Comparison of ENCODE assay signal across 28 cellular contexts in the genomic region with DNA sequence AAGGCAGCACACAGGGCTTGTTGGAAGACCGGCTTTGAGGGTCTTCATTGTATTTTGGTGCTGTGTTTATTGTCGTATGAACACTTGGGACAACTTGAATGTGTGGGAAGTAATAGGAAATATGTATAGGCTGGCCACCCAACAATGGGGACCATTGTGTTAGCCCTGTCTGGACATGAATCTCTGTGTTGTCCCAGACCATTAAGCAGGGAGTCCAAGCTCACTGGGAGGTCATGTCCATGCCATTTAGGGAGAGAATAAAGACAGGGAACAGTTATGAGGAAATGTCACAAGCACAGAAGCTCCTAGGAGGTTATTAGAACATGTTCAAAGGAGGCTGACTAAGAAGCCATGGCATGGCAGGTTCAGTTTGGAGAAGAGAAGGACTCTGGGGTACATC.
"Had no signal": no experiment of that assay in that cellular context is flagged by ENCODE, and none has a peak within 500 bp of the region (broad histone marks: within the 10 kb centered on the region; RNA-seq: fewer than 3 reads in every experiment).

No MANE protein-coding gene starts in this region.

- H3K4me3 ChIP-seq: left ventricle myocardium inferior, lung, pancreas, prostate gland, skin epidermis, stomach, testis, thyroid gland, transverse colon, upper lobe of left lung, vagina had no signal

- H3K4me1 Mint-ChIP-seq: naive thymus-derived CD4-positive, alpha-beta T cell; stimulated activated naive B cell treated with anti-CD40 and anti-IgM and Interleukin-4, amounts not matched to agents 10 μg/mL and 1 μg/mL and 100 μg/mL, for 72 hours had no signal

- H3K27ac Mint-ChIP-seq: mesothelial cell of epicardium; naive thymus-derived CD4-positive, alpha-beta T cell; natural killer cell treated with Interleukin-12 subunit alpha and Interleukin-12 subunit beta and Interleukin-15 and Interleukin-18, amount 100 ng/mL, for 72 hours; stimulated activated naive B cell treated with anti-CD40 and anti-IgM and Interleukin-4, amounts not matched to agents 10 μg/mL and 1 μg/mL and 100 μg/mL, for 72 hours had no signal

- FAIRE-seq: pancreas had no signal

- H3K9me3 ChIP-seq: left ventricle myocardium inferior, pancreas, prostate gland, stomach, testis, thyroid gland, transverse colon, upper lobe of left lung, vagina had no signal

- DNase-seq: islet precursor cell; left ventricle myocardium inferior; mesendoderm; naive thymus-derived CD4-positive, alpha-beta T cell; nucleus accumbens; pancreas; posterior cingulate gyrus; retina; right cardiac atrium; stimulated activated CD4-positive, alpha-beta T cell treated with anti-CD3 and anti-CD28 coated beads, Interleukin-12 subunit alpha, Interleukin-12 subunit beta, amount 100 ng/mL, for 4 hours; stimulated activated CD4-positive, alpha-beta T cell treated with anti-CD3 and anti-CD28 coated beads, Interleukin-15, amount 100 ng/mL, for 24 hours; stimulated activated CD4-positive, alpha-beta T cell treated with anti-CD3 and anti-CD28 coated beads, Interleukin-2, amount 100 ng/mL, for 24 hours; stimulated activated CD4-positive, alpha-beta T cell treated with anti-CD3 and anti-CD28 coated beads, Interleukin-4, amount 100 ng/mL, for 1 hour; stimulated activated naive B cell treated with anti-CD40 and anti-IgM and Interleukin-4, amounts not matched to agents 10 μg/mL and 1 μg/mL and 100 μg/mL, for 72 hours; stimulated activated naive CD8-positive, alpha-beta T cell treated with anti-CD3 and anti-CD28 coated beads, Interleukin-15, Interleukin-2, amounts not matched to agents 100 U/mL and 50 U/mL, for 24 hours; stomach; testis; thyroid gland; transverse colon; upper lobe of left lung had no signal

- H3K36me3 Mint-ChIP-seq: naive thymus-derived CD4-positive, alpha-beta T cell; natural killer cell treated with Interleukin-12 subunit alpha and Interleukin-12 subunit beta and Interleukin-15 and Interleukin-18, amount 100 ng/mL, for 72 hours; stimulated activated naive B cell treated with anti-CD40 and anti-IgM and Interleukin-4, amounts not matched to agents 10 μg/mL and 1 μg/mL and 100 μg/mL, for 72 hours had no signal

- H3K36me3 ChIP-seq: left ventricle myocardium inferior, pancreas, prostate gland, stomach, thyroid gland, transverse colon, upper lobe of left lung, vagina had no signal

- H3K4me1 ChIP-seq: pancreas, prostate gland, stomach, testis, thyroid gland, transverse colon, upper lobe of left lung, vagina had no signal

- H3K27me3 ChIP-seq: pancreas, stomach, testis, thyroid gland, upper lobe of left lung, vagina had no signal

- H3K4me3 Mint-ChIP-seq: mesothelial cell of epicardium; naive thymus-derived CD4-positive, alpha-beta T cell; natural killer cell treated with Interleukin-12 subunit alpha and Interleukin-12 subunit beta and Interleukin-15 and Interleukin-18, amount 100 ng/mL, for 72 hours; neural crest cell; stimulated activated naive B cell treated with anti-CD40 and anti-IgM and Interleukin-4, amounts not matched to agents 10 μg/mL and 1 μg/mL and 100 μg/mL, for 72 hours had no signal

- H3K27ac ChIP-seq: left ventricle myocardium inferior, pancreas, prostate gland, skin epidermis, stomach, testis, thyroid gland, transverse colon, upper lobe of left lung, vagina had no signal

- ATAC-seq: naive thymus-derived CD4-positive, alpha-beta T cell; natural killer cell treated with Interleukin-12 subunit alpha and Interleukin-12 subunit beta and Interleukin-15 and Interleukin-18, amount 100 ng/mL, for 72 hours; pancreas; right cardiac atrium; sciatic nerve; stimulated activated naive B cell treated with anti-CD40 and anti-IgM and Interleukin-4, amounts not matched to agents 10 μg/mL and 1 μg/mL and 100 μg/mL, for 72 hours; stimulated activated naive CD8-positive, alpha-beta T cell treated with anti-CD3 and anti-CD28 coated beads, Interleukin-15, Interleukin-2, amounts not matched to agents 100 U/mL and 50 U/mL, for 24 hours had no signal

- H3K9me3 Mint-ChIP-seq: natural killer cell treated with Interleukin-12 subunit alpha and Interleukin-12 subunit beta and Interleukin-15 and Interleukin-18, amount 100 ng/mL, for 72 hours; neural crest cell; stimulated activated naive B cell treated with anti-CD40 and anti-IgM and Interleukin-4, amounts not matched to agents 10 μg/mL and 1 μg/mL and 100 μg/mL, for 72 hours had no signal
